ENCODE assay signal across 1 cellular context in genomic region chr16:12166271-12166670, GRCh38.
TF ChIP-seq lines count a peak whose summit lies in the region.

No MANE protein-coding gene starts in this region.

TF ChIP-seq in Ishikawa, 13 proteins besides CTCF, POLR2A, EP300 and RAD21 (continued from another document):
- TF ChIP-seq MAX (IDR thresholded peaks at IDR 0.05) (no peak), YY1 (IDR thresholded peaks at IDR 0.05; ENCODE audit: low read depth) (no peak), CEBPB (IDR thresholded peaks at IDR 0.05) (no peak), NFIC (IDR thresholded peaks at IDR 0.05) (no peak), TCF12 (IDR thresholded peaks at IDR 0.05; ENCODE audit: low read depth) (no peak), EGR1 (IDR thresholded peaks at IDR 0.05) (no peak), TAF1 (IDR thresholded peaks at IDR 0.05; ENCODE audit: low read depth) (no peak), REST (IDR thresholded peaks at IDR 0.05; ENCODE audit: low read depth) (no peak), ZBTB7A (IDR thresholded peaks at IDR 0.05; ENCODE audit: low read depth) (no peak), TEAD4 (IDR thresholded peaks at IDR 0.05) (no peak)
